19 cellular contexts compared by ENCODE assay signal in genomic region chr3:154130540-154130939, GRCh38. TPM values are rescaled to one million over a fixed set of nuclear protein-coding genes. Genes with fewer than 3 reads are reported as not detected.
DNase-seq lines count a peak whose midpoint lies in the region; FAIRE-seq and TF ChIP-seq lines count a peak whose summit lies in the region.
"Had no signal": no experiment of that assay in that cellular context is flagged by ENCODE, and none has a peak within 500 bp of the region (broad histone marks: within the 10 kb centered on the region; RNA-seq: fewer than 3 reads in every experiment).

No MANE protein-coding gene starts in this region.

- no peak overlapping the region for H3K4me2 ChIP-seq in mesendoderm (ENCODE audit: low read length)
- H3K4me2 ChIP-seq: A549 had no signal

- H3K4me1 ChIP-seq in mesendoderm (ENCODE audit: control insufficient read depth, low read depth, low read length) = no peaks in the 10 kb centered on the region
- peaks cover 69% of the 10 kb centered on the region for H3K4me1 ChIP-seq in suprapubic skin
- H3K4me1 ChIP-seq in esophagus squamous epithelium = peaks cover 0 to 48% (median 6%) of the 10 kb centered on the region in 3 donors
- H3K4me1 ChIP-seq: BE2C, SJCRH30 had no signal

- H3K79me2 ChIP-seq in mesendoderm (ENCODE audit: control insufficient read depth, insufficient read depth, low read length) = no peaks in the 10 kb centered on the region

- H3K79me1 ChIP-seq in mesendoderm (ENCODE audit: low read length) = peaks cover 2% of the 10 kb centered on the region

- TF ChIP-seq EP300 in suprapubic skin (IDR thresholded peaks at IDR 0.05) = no peak

- no peak overlapping the region for H4K8ac ChIP-seq in mesendoderm (ENCODE audit: low read depth, low read length)

- no peak for TF ChIP-seq CTCF in epithelial cell of esophagus (IDR thresholded peaks at IDR 0.05; ENCODE audit: insufficient read depth, low read depth, low read length, missing control alignments)
- no peak for TF ChIP-seq CTCF in suprapubic skin (IDR thresholded peaks at IDR 0.05)
- TF ChIP-seq CTCF in esophagus squamous epithelium (IDR thresholded peaks at IDR 0.05) = no peak

- H3K27me3 ChIP-seq in mesendoderm (ENCODE audit: insufficient read depth, low read length, poor library complexity) (no peaks in the 10 kb centered on the region), suprapubic skin (no peaks in the 10 kb centered on the region), esophagus squamous epithelium (no peaks in the 10 kb centered on the region)
- H3K27me3 ChIP-seq: BE2C, Peyer's patch, SJCRH30 had no signal

- H3K9me3 ChIP-seq in suprapubic skin = no peaks in the 10 kb centered on the region
- H3K9me3 ChIP-seq in esophagus squamous epithelium = no peaks in the 10 kb centered on the region
- H3K9me3 ChIP-seq: A549, BE2C, Peyer's patch, SJCRH30 had no signal

- intact Hi-C loops in esophagus squamous epithelium (cut with DNase I) = no loop called here

- no peak overlapping the region for H3K4ac ChIP-seq in mesendoderm (ENCODE audit: low read depth, low read length)

- no peak overlapping the region for H3K23ac ChIP-seq in mesendoderm (ENCODE audit: low read length)

- no peak for FAIRE-seq in RCC 7860 (lab: Jason Lieb, UNC)
- FAIRE-seq: A549 had no signal

- no peak overlapping the region for H2AK5ac ChIP-seq in mesendoderm (ENCODE audit: low read length)

- H3K9ac ChIP-seq in mesendoderm (ENCODE audit: low read length) = no peak overlapping the region

- no CpG with 5 or more reads among the region's 3 CpGs for WGBS in mesendoderm (ENCODE audit: extremely low coverage, insufficient coverage, low lambda C conversion rate)
- 54% methylated on average over 3 of the region's 3 CpGs for WGBS in suprapubic skin
- 37 to 42% methylated on average over 3 of the region's 3 CpGs for WGBS in esophagus squamous epithelium, 2 donors

- H4K5ac ChIP-seq in mesendoderm (ENCODE audit: low read length) = no peak overlapping the region

- no peak overlapping the region for H3K56ac ChIP-seq in mesendoderm (ENCODE audit: low read length)

- H2BK5ac ChIP-seq in mesendoderm (ENCODE audit: low read length) = no peak overlapping the region

- TF ChIP-seq POLR2A in suprapubic skin (IDR thresholded peaks at IDR 0.05) (no peak), esophagus squamous epithelium (IDR thresholded peaks at IDR 0.05) (no peak)

- no peaks in the 10 kb centered on the region for H3K36me3 ChIP-seq in mesendoderm (ENCODE audit: control insufficient read depth, insufficient read depth, low read length)
- peaks cover 3% of the 10 kb centered on the region for H3K36me3 ChIP-seq in suprapubic skin
- H3K36me3 ChIP-seq in esophagus squamous epithelium = peaks cover 0 to 28% (median 0%) of the 10 kb centered on the region in 3 donors
- H3K36me3 ChIP-seq: BE2C had no signal

- H2BK15ac ChIP-seq in mesendoderm (replicated peaks; ENCODE audit: low read depth) = no peak overlapping the region

- no peak overlapping the region for H3K18ac ChIP-seq in mesendoderm (ENCODE audit: low read length)

- no peak overlapping the region for H2BK120ac ChIP-seq in mesendoderm (ENCODE audit: low read depth, low read length)

- DNase-seq in M059J (ENCODE audit: low read depth) (peak; percentile 18), epithelial cell of esophagus (ENCODE audit: low read depth) (peak; percentile 71), mesendoderm (peak; percentile 50), suprapubic skin (ENCODE audit: low spot score in 2 of 2) (no peak), RCC 7860 (ENCODE audit: low spot score) (no peak), NCI-H345 (lab: John Stamatoyannopoulos, UW) (no peak), esophagus squamous epithelium (lab: John Stamatoyannopoulos, UW) (no peak)
- DNase-seq: BE2C, DMS79, H7, HFFc6, KG1, NCI-H1092 treated with DMSO at 0.1 percent for 48 hours, NCI-H146, NCI-H2029, NCI-H524 treated with DMSO at 0.1 percent for 48 hours, Peyer's patch, SJCRH30 had no signal

- H3K27ac ChIP-seq in mesendoderm (ENCODE audit: low read depth, low read length) = no peak overlapping the region
- H3K27ac ChIP-seq in suprapubic skin = peak overlapping the region; percentile 61
- no peak overlapping the region for H3K27ac ChIP-seq in esophagus squamous epithelium
- H3K27ac ChIP-seq: A549, SJCRH30 had no signal

- no peak overlapping the region for H3K4me3 ChIP-seq in epithelial cell of esophagus (ENCODE audit: low read length)
- H3K4me3 ChIP-seq in mesendoderm (ENCODE audit: low read length) = no peak overlapping the region
- no peak overlapping the region for H3K4me3 ChIP-seq in suprapubic skin
- H3K4me3 ChIP-seq in esophagus squamous epithelium = no peak overlapping the region
- H3K4me3 ChIP-seq: A549, Peyer's patch, SJCRH30 had no signal

RNA-seq across cellular contexts. Expression of gene ARHGEF26, which starts 9.3 kb away (rescaled TPM):
- 4.1 and 5.8 TPM in 2 replicates for total RNA-seq in M059J (2014; rRNA removed; shearing (Covaris generic))
- polyA plus RNA-seq in mesendoderm (2013, experiment 1 of 2) = 6.5 TPM
- polyA plus RNA-seq in mesendoderm (2013, experiment 2 of 2) = 6.7 TPM
- 10 to 100 TPM; 30.6 to 49.3 (median 37.8) TPM for total RNA-seq in suprapubic skin
- total RNA-seq in esophagus squamous epithelium = 10 to 100 TPM in 2 of 4 donors, 1 to 10 TPM in 2; 6.8 to 21.9 (median 10.3) TPM

Comparison
In these comparisons a context has a peak if more than half of its experiments do, and no peak if none do; other contexts are left out.
1. DNase-seq: peak in M059J (single experiment), epithelial cell of esophagus (single experiment) and mesendoderm (single experiment); none in suprapubic skin (0 of 2), RCC 7860 (single experiment), NCI-H345 (single experiment) and esophagus squamous epithelium (single experiment).